8 cellular contexts compared by ENCODE assay signal in the genomic region with DNA sequence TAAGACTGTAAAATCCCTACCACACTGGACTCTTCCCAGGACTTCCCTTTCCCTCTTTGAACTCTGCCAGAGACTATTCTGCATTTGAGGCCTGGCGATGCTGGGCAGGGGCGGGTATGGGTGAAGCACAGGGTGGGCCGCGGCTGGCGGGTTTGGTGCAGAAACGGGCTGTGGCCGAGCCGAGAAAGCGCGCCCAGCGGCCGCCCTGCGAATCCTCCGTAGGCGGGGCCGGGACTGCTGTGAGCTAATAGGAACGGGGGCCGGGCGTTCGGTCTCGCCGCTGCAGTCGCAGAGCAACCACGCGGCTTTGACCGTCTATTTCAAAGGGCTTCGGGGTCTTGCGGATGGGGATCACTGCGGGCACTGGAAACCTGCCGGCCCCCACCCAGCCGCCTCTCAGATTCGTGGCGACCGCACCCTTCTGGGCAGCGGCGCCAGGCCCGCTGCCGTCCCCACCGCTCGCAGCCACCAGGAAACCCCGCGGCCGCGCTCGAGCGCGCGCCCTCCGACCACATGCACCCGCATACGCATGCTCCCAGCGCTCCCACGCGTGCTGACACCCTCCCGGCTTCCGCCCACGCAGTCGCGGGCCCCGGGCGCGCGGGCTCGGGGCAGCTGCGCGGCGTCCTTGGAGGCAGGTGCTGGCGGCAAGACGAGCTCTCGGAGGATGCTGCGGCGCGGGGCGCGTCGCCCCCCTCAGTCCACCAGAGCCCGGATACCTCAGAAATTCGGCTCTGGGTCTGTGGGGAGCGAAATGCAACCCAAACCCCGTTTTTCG. TPM values are rescaled to one million over a fixed set of nuclear protein-coding genes. Genes with fewer than 3 reads are reported as not detected.
DNase-seq lines count a peak whose midpoint lies in the region; ATAC-seq and TF ChIP-seq lines count a peak whose summit lies in the region.

No MANE protein-coding gene starts in this region.

- H3K9me3 Mint-ChIP-seq in T-cell (peaks cover 0 to 3% (median 0%) of the 10 kb centered on the region in 3 donors), progenitor cell of endocrine pancreas (ENCODE audit: low read depth) (peaks cover 6% of the 10 kb centered on the region)

- peaks cover 31 to 39% (median 36%) of the 10 kb centered on the region in 3 donors for H3K4me1 Mint-ChIP-seq in T-cell
- peaks cover 7% of the 10 kb centered on the region for H3K4me1 Mint-ChIP-seq in progenitor cell of endocrine pancreas (ENCODE audit: low read depth)

- H3K27me3 ChIP-seq in left ventricle myocardium inferior (ENCODE audit: low read depth) = no peaks in the 10 kb centered on the region
- H3K27me3 ChIP-seq in upper lobe of right lung = no peaks in the 10 kb centered on the region

- peak; percentile 86 for TF ChIP-seq POLR2A in NB4 (IDR thresholded peaks at IDR 0.05; ENCODE audit: extremely low read depth, insufficient read length)

- H3K4me3 ChIP-seq in GM12875 (ENCODE audit: low read depth, low read length) (peak overlapping the region; percentile 97), NB4 (ENCODE audit: low read depth, low read length) (peak overlapping the region; percentile 71), left ventricle myocardium inferior (peak overlapping the region; percentile 86), upper lobe of right lung (peak overlapping the region; percentile 88)

- H3K27me3 Mint-ChIP-seq in T-cell (peaks cover 0 to 5% of the 10 kb centered on the region in 2 donors), progenitor cell of endocrine pancreas (no peaks in the 10 kb centered on the region)

- TF ChIP-seq CTCF in GM12875 (IDR thresholded peaks at IDR 0.05; ENCODE audit: borderline replicate concordance, insufficient read depth, low read depth, low read length) (peak; percentile 32; the same call in 1 of the 2 replicates), NB4 (IDR thresholded peaks at IDR 0.05; ENCODE audit: low read depth, low read length) (no peak), left ventricle myocardium inferior (IDR thresholded peaks at IDR 0.05; ENCODE audit: borderline replicate concordance) (peak; percentile 63), progenitor cell of endocrine pancreas (IDR thresholded peaks at IDR 0.05; ENCODE audit: unreplicated experiment) (peak; percentile 51), upper lobe of right lung (IDR thresholded peaks at IDR 0.05) (peak; percentile 48)

- DNase-seq in NB4 (ENCODE audit: low read depth) = peak; percentile 92
- DNase-seq in T-cell = peak; percentile 73 to 89 (median 82)
- peak; percentile 74 for DNase-seq in amniotic epithelial cell (ENCODE audit: low read depth)
- peak; percentile 91 for DNase-seq in left ventricle myocardium inferior
- peak; percentile 75 for DNase-seq in progenitor cell of endocrine pancreas (ENCODE audit: low spot score, unreplicated experiment)
- peak; percentile 95 for DNase-seq in upper lobe of right lung

- H3K4me3 Mint-ChIP-seq in T-cell = peak overlapping the region; percentile 85 to 98 (median 88)
- H3K4me3 Mint-ChIP-seq in progenitor cell of endocrine pancreas (ENCODE audit: low read depth) = peak overlapping the region; percentile 97

- ATAC-seq in HG02571 (IDR thresholded peaks at IDR 0.05; ENCODE audit: unreplicated experiment) (peak; percentile 49), T-cell (replicated peaks in 1 of 4) (peak; percentile 54 to 62 (median 60)), upper lobe of right lung (peak; percentile 79)

- H3K36me3 ChIP-seq in left ventricle myocardium inferior (peaks cover 4% of the 10 kb centered on the region), upper lobe of right lung (no peaks in the 10 kb centered on the region)

- H3K27ac Mint-ChIP-seq in T-cell (peak overlapping the region; percentile 93 to 95), progenitor cell of endocrine pancreas (peak overlapping the region; percentile 97)

- H3K36me3 Mint-ChIP-seq in T-cell = peaks cover 5% of the 10 kb centered on the region
- H3K36me3 Mint-ChIP-seq in progenitor cell of endocrine pancreas (ENCODE audit: insufficient read depth) = peaks cover 1% of the 10 kb centered on the region

- intact Hi-C loops in left ventricle myocardium inferior (cut with micrococcal nuclease) (loop anchor here (10.0 kb wide), 1 partner anchor 412 kb away; no protein-coding TSS in a partner anchor), upper lobe of right lung (cut with DNase I) (no loop called here)

- H3K27ac ChIP-seq in left ventricle myocardium inferior (replicated peaks) = peak overlapping the region; percentile 98
- peak overlapping the region; percentile 99 for H3K27ac ChIP-seq in upper lobe of right lung

- peaks cover 48% of the 10 kb centered on the region for H3K4me1 ChIP-seq in left ventricle myocardium inferior
- peaks cover 28% of the 10 kb centered on the region for H3K4me1 ChIP-seq in upper lobe of right lung

- H3K9me3 ChIP-seq in left ventricle myocardium inferior (replicated peaks) (peaks cover 5% of the 10 kb centered on the region), upper lobe of right lung (no peaks in the 10 kb centered on the region)

- POLR2A ChIA-PET in T-cell (lab: Charles Lee) = interaction anchor here (0.6 to 2.1 kb wide), 4 partner anchors 28 to 572 kb away, joined by 3 to 16 read pairs (median 4); a partner anchor contains a TSS

- CTCF ChIA-PET in T-cell (lab: Charles Lee) = interaction anchor here (0.5 to 5.2 kb wide), 14 partner anchors 12 to 865 kb away, joined by 3 to 87 read pairs (median 3); a partner anchor contains a TSS

RNA-seq across cellular contexts. Expression of a gene that starts 32.7 kb away (rescaled TPM):
- 10 to 100 TPM; 60.4 to 90.7 (median 69.8) TPM for total RNA-seq in T-cell
- 40.0 TPM for total RNA-seq in left ventricle myocardium inferior
- 48.7 and 50.8 TPM in 2 replicates for total RNA-seq in progenitor cell of endocrine pancreas
- 49.0 TPM for total RNA-seq in upper lobe of right lung

Comparison
In these comparisons a context has a peak if more than half of its experiments do, and no peak if none do; other contexts are left out.
1. Peak in every context shown above with its lines: DNase-seq, ATAC-seq, H3K4me3 ChIP-seq and H3K27ac ChIP-seq.